Comparison of ENCODE assay signal across 22 cellular contexts in the genomic region with DNA sequence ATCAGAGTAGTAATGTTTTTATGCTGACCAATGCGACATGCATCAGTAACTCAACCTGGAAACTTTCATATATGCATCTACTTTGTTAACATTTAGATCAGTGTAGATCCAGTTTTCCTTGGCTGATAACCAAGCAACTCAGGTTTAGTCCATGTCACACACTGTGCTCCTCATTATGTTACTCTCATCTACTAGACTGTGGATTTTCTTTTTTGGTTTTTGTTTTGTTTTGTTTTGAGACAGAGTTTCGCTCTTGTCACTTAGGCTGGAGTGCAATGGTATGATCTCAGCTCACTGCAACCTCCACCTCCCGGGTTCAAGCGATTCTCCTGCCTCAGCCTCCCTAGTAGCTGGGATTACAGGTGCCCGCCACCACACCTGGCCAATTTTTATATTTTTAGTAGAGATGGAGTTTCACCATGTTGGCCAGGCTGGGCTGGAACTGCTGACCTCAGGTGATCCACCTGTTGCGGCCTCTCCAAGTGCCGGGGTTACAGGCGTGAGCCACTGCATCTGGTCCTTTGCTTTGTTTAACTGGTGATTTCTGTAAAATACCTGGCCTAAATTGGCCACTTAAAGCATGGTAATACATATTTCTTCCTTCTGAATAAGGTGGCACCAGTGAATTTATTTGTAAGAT.
"Had no signal": no experiment of that assay in that cellular context is flagged by ENCODE, and none has a peak within 500 bp of the region (broad histone marks: within the 10 kb centered on the region; RNA-seq: fewer than 3 reads in every experiment).

No MANE protein-coding gene starts in this region.

- H3K4me1 Mint-ChIP-seq: activated B cell treated with CpG ODN at 0.5 μM for 24 hours had no signal

- H3K9me3 Mint-ChIP-seq: activated B cell treated with CpG ODN at 0.5 μM for 24 hours; natural killer cell treated with Interleukin-12 subunit alpha and Interleukin-12 subunit beta and Interleukin-15 and Interleukin-18, amount 100 ng/mL, for 72 hours; T-helper 2 cell treated with Interferon-gamma antibody and Interleukin-4, amounts not matched to agents 5 μg/mL and 100 μg/mL, for 36 hours had no signal

- ATAC-seq: body of pancreas; left lung; lower lobe of right lung; mucosa of descending colon; natural killer cell treated with Interleukin-12 subunit alpha and Interleukin-12 subunit beta and Interleukin-15 and Interleukin-18, amount 100 ng/mL, for 72 hours; right cardiac atrium had no signal

- H3K27me3 Mint-ChIP-seq: activated B cell treated with CpG ODN at 0.5 μM for 24 hours; activated naive CD8-positive, alpha-beta T cell; natural killer cell treated with Interleukin-12 subunit alpha and Interleukin-12 subunit beta and Interleukin-15 and Interleukin-18, amount 100 ng/mL, for 72 hours had no signal

- DNase-seq: activated B cell treated with CpG ODN at 0.5 μM for 24 hours; activated CD4-positive, alpha-beta T cell treated with anti-CD3 and anti-CD28 coated beads, Interleukin-2, amount 50 U/mL, for 4 hours; activated effector memory CD4-positive, alpha-beta T cell treated with Interleukin-2 at 50 U/mL for 16 hours; activated naive CD4-positive, alpha-beta T cell treated with Interleukin-2 at 50 U/mL for 16 hours; activated T-cell treated with anti-CD3 and anti-CD28 coated beads, Interleukin-2, amount 50 U/mL, for 48 hours; adrenal gland; aorta; body of pancreas; effector CD4-positive, alpha-beta T cell; esophagus squamous epithelium; foreskin melanocyte; left lung; lower lobe of right lung; mucosa of descending colon; posterior cingulate gyrus; right cardiac atrium; spleen; stimulated activated CD4-positive, alpha-beta T cell treated with anti-CD3 and anti-CD28 coated beads, Interleukin-2, amount 100 ng/mL, for 48 hours; stimulated activated naive CD4-positive, alpha-beta T cell treated with Interleukin-2 at 50 U/mL for 16 hours had no signal

- H3K27ac Mint-ChIP-seq: activated B cell treated with CpG ODN at 0.5 μM for 24 hours; activated naive CD8-positive, alpha-beta T cell; natural killer cell treated with Interleukin-12 subunit alpha and Interleukin-12 subunit beta and Interleukin-15 and Interleukin-18, amount 100 ng/mL, for 72 hours; T-helper 2 cell treated with Interferon-gamma antibody and Interleukin-4, amounts not matched to agents 5 μg/mL and 100 μg/mL, for 36 hours had no signal

- H3K4me3 Mint-ChIP-seq: activated B cell treated with CpG ODN at 0.5 μM for 24 hours; activated naive CD8-positive, alpha-beta T cell; natural killer cell treated with Interleukin-12 subunit alpha and Interleukin-12 subunit beta and Interleukin-15 and Interleukin-18, amount 100 ng/mL, for 72 hours; T-helper 2 cell treated with Interferon-gamma antibody and Interleukin-4, amounts not matched to agents 5 μg/mL and 100 μg/mL, for 36 hours had no signal
